ENCODE assay signal across 8 cellular contexts in the genomic region with DNA sequence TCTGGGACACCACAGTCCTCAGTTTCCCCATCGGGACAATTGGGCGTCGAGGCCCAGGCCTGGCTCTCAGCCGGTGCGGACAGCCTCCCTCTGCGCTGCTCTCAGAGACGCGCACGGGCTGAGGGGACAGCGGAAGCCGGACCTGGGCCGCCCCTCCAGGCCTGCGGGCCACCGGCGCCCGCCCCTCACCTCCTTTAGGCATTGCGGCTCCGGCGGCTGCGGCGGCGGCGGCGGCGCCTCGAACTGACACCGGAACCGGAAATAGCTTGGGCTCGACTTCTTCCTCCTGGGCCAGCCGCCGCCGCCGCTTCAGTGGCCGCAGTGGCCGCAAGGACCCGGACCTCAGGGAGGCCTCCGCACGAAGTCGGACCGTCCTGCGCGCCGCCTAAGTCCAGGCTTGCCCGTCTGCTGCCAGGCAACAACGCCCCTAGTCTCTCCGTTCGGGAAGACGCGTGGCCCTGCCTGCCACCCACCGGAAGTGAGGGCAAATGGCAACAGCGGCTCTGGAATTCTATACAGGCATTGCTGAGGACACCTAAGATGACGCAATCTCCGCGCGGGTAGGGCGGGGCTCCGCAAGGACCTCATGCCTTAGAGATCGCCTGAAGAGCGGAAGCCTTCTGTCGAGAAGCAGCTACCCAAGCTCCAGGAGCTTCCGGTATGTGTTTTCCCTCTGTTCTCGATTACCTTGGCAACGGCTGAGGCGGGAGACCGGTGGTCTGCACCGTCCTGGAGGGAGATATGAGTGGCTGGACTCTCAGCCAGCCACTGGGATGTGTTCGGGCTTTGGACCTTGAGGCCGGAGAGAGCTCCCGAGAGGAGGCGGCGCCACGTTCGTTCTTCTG. TPM values are rescaled to one million over a fixed set of nuclear protein-coding genes. Genes with fewer than 3 reads are reported as not detected.
DNase-seq lines count a peak whose midpoint lies in the region; ATAC-seq, FAIRE-seq and TF ChIP-seq lines count a peak whose summit lies in the region.

A gene (plus strand): TSS at position 623 of the 845 bp plus-strand sequence. CDS start 2,124 bp downstream, outside the sequence.
A gene with protein sequence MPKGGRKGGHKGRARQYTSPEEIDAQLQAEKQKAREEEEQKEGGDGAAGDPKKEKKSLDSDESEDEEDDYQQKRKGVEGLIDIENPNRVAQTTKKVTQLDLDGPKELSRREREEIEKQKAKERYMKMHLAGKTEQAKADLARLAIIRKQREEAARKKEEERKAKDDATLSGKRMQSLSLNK (minus strand): TSS at position 251 of the 845 bp plus-strand sequence. CDS start 49 bp downstream, at position 202.

- WGBS in adrenal gland, 4 donors, result 0 to 1% (median 0%) methylated on average over 6 to 73 of the region's 73 CpGs
- WGBS in heart right ventricle, 2 donors, result 0% methylated on average over 73 of the region's 73 CpGs

- TF ChIP-seq CTCF in adrenal gland (IDR thresholded peaks at IDR 0.05) (peak in 3 of 6 experiments; percentile 24 to 49 (median 37)), heart right ventricle (IDR thresholded peaks at IDR 0.05) (peak in 2 of 9 donors; percentile 5 to 29), upper lobe of right lung (IDR thresholded peaks at IDR 0.05) (peak; percentile 22)

- CTCF ChIA-PET in T-cell (lab: Charles Lee), result interaction anchor here (0.5 to 2.6 kb wide), 12 partner anchors 12 to 172 kb away, joined by 3 to 8 read pairs (median 4); a partner anchor contains a TSS

- H3K27ac ChIP-seq in adrenal gland, result peak within 1 kb of the TSS; percentile 91 to 99 (median 92)
- H3K27ac ChIP-seq in heart right ventricle, result peak within 1 kb of the TSS; percentile 96 to 99 (median 97)
- H3K27ac ChIP-seq in upper lobe of right lung, result peak within 1 kb of the TSS; percentile 99

- H3K9me3 ChIP-seq in adrenal gland (replicated peaks in 1 of 3), result no peaks in the 10 kb centered on the region
- H3K9me3 ChIP-seq in heart right ventricle, result no peaks in the 10 kb centered on the region
- H3K9me3 ChIP-seq in upper lobe of right lung, result no peaks in the 10 kb centered on the region

- no peaks in the 10 kb centered on the region for H3K9me3 Mint-ChIP-seq in T-cell

- TF ChIP-seq POLR2A in GM12891 (IDR thresholded peaks at IDR 0.05; ENCODE audit: low read depth, low read length) (peak; percentile 98), adrenal gland (IDR thresholded peaks at IDR 0.05) (peak; percentile 69 to 94)

- H3K27me3 ChIP-seq in adrenal gland, result no peaks in the 10 kb centered on the region
- no peaks in the 10 kb centered on the region for H3K27me3 ChIP-seq in heart right ventricle
- H3K27me3 ChIP-seq in upper lobe of right lung, result no peaks in the 10 kb centered on the region

- peaks cover 47 to 66% (median 52%) of the 10 kb centered on the region in 3 donors for H3K4me1 Mint-ChIP-seq in T-cell

- intact Hi-C loops in adrenal gland (cut with DNase I), result no loop called here
- intact Hi-C loops in heart right ventricle (cut with DNase I), result loop anchor here in 3 of 10 donors (1.0 to 5.0 kb wide), 4 partner anchors 34 to 94 kb away; a partner anchor contains a TSS
- intact Hi-C loops in posterior vena cava (cut with DNase I), result loop anchor here in 1 of 2 donors (5.0 kb wide), 1 partner anchor 44 kb away; no protein-coding TSS in a partner anchor
- intact Hi-C loops in upper lobe of right lung (cut with DNase I), result no loop called here

- peak within 1 kb of the TSS; percentile 93 to 94 (median 93) for H3K4me3 Mint-ChIP-seq in T-cell

- ATAC-seq in HG02840 (IDR thresholded peaks at IDR 0.05; ENCODE audit: low FRiP score, unreplicated experiment) (peak; percentile 81), T-cell (replicated peaks in 1 of 4) (peak; percentile 86 to 92 (median 88)), heart right ventricle (peak; percentile 93 to 97 (median 96)), upper lobe of right lung (peak; percentile 96)

- H3K27ac Mint-ChIP-seq in T-cell, result peak within 1 kb of the TSS; percentile 94 to 99

- peak; percentile 89 for FAIRE-seq in GM12891 (lab: Jason Lieb, UNC)

- DNase-seq in GM12891 (ENCODE audit: insufficient read length, low spot score) (peak; percentile 91), NCI-H1436 treated with DMSO at 0.1 percent for 48 hours (lab: John Stamatoyannopoulos, UW) (peak; percentile 78), T-cell (peak; percentile 86 to 99 (median 93)), adrenal gland (peak; percentile 91 to 98 (median 94)), heart right ventricle (peak; percentile 93), posterior vena cava (ENCODE audit: low spot score) (peak; percentile 98), upper lobe of right lung (peak; percentile 97)

- no peaks in the 10 kb centered on the region for H3K27me3 Mint-ChIP-seq in T-cell

- POLR2A ChIA-PET in T-cell (lab: Charles Lee), result interaction anchor here (0.5 to 1.9 kb wide), 17 partner anchors 9 to 1809 kb away, joined by 3 to 9 read pairs (median 4); a partner anchor contains a TSS

- peaks cover 16 to 46% of the 10 kb centered on the region in 2 donors for H3K4me1 ChIP-seq in adrenal gland (replicated peaks in 1 of 2)
- H3K4me1 ChIP-seq in heart right ventricle, result peaks cover 17 to 55% (median 41%) of the 10 kb centered on the region in 9 donors
- peaks cover 43% of the 10 kb centered on the region for H3K4me1 ChIP-seq in upper lobe of right lung

- H3K36me3 Mint-ChIP-seq in T-cell, result peaks cover 33% of the 10 kb centered on the region

- H3K4me3 ChIP-seq in adrenal gland (peak within 1 kb of the TSS; percentile 75 to 99 (median 91)), heart right ventricle (peak within 1 kb of the TSS; percentile 72 to 100 (median 90)), upper lobe of right lung (peak within 1 kb of the TSS; percentile 100)

- H3K36me3 ChIP-seq in adrenal gland (replicated peaks in 1 of 2) (peaks cover 0 to 41% of the 10 kb centered on the region in 2 donors), heart right ventricle (peaks cover 0 to 59% (median 30%) of the 10 kb centered on the region in 9 donors), upper lobe of right lung (peaks cover 38% of the 10 kb centered on the region)

TF ChIP-seq in GM12891, 5 proteins besides CTCF, POLR2A, EP300 and RAD21:
- TF ChIP-seq POLR2AphosphoS5 (IDR thresholded peaks at IDR 0.05; ENCODE audit: low read depth, low read length) (peak; percentile 97), SPI1 (IDR thresholded peaks at IDR 0.05; ENCODE audit: low read depth, low read length) (peak; percentile 58; the same call in 1 of the 2 replicates), PAX5 (IDR thresholded peaks at IDR 0.05; ENCODE audit: insufficient read depth, low read length, severe bottlenecking) (no peak), TAF1 (IDR thresholded peaks at IDR 0.05; ENCODE audit: low read depth, low read length) (peak; percentile 94), POU2F2 (IDR thresholded peaks at IDR 0.05; ENCODE audit: low read depth, low read length) (peak; percentile 82)
TF ChIP-seq in GM12891: peak in this region for 4.

RNA-seq across cellular contexts. Expression of the first gene that starts in this region (rescaled TPM):
- 93.9 TPM for polyA plus RNA-seq in GM12891 (2012; ENCODE audit: low read depth, missing spikeins)
- total RNA-seq in T-cell (100 to 1,000 TPM in 1 of 5 donors, 10 to 100 TPM in 4; 63.2 to 127 (median 82.3) TPM), adrenal gland (100 to 1,000 TPM in 1 of 8 donors, 10 to 100 TPM in 7; 59.0 to 101 (median 76.7) TPM), heart right ventricle (10 to 100 TPM; 28.3 to 59.7 (median 40.9) TPM), posterior vena cava (10 to 100 TPM; 48.2 to 57.1 TPM), upper lobe of right lung (72.0 TPM)
- polyA plus RNA-seq in adrenal gland (100 to 1,000 TPM; 141 to 287 (median 208) TPM), heart right ventricle (100 to 1,000 TPM in 1 of 2 donors, 10 to 100 TPM in 1; 81.7 to 116 TPM)

RNA-seq across cellular contexts. Expression of the second gene that starts in this region (rescaled TPM):
- 123 TPM for polyA plus RNA-seq in GM12891 (2012; ENCODE audit: low read depth, missing spikeins)
- 10 to 100 TPM; 48.1 to 75.7 (median 67.4) TPM for total RNA-seq in T-cell
- 100 to 1,000 TPM in 1 of 8 donors, 10 to 100 TPM in 7; 43.6 to 126 (median 87.2) TPM for total RNA-seq in adrenal gland
- 100 to 1,000 TPM in 1 of 3 donors, 10 to 100 TPM in 2; 87.8 to 187 (median 95.8) TPM for polyA plus RNA-seq in adrenal gland
- total RNA-seq in heart right ventricle, result 100 to 1,000 TPM in 3 of 10 donors, 10 to 100 TPM in 7; 89.7 to 130 (median 97.6) TPM
- polyA plus RNA-seq in heart right ventricle, result 100 to 1,000 TPM in 1 of 2 donors, 10 to 100 TPM in 1; 71.4 to 312 TPM
- total RNA-seq in posterior vena cava, result 10 to 100 TPM; 84.1 to 95.6 TPM
- 76.4 TPM for total RNA-seq in upper lobe of right lung

Comparison
In these comparisons a context has a peak if more than half of its experiments do, and no peak if none do; other contexts are left out.
1. Peak in every context shown above with its lines: DNase-seq, ATAC-seq, H3K4me3 ChIP-seq and H3K27ac ChIP-seq.